In genomic region chr15:52503788-52504496, GRCh38 we compare ENCODE assay signal across 8 cellular contexts. TPM values are rescaled to one million over a fixed set of nuclear protein-coding genes. Genes with fewer than 3 reads are reported as not detected.
A peak's percentile ranks its signal among the peaks of the same experiment; 100 is the strongest.
DNase-seq lines count a peak whose midpoint lies in the region; ATAC-seq and TF ChIP-seq lines count a peak whose summit lies in the region.

No MANE protein-coding gene starts in this region.

- H3K27me3 ChIP-seq in naive thymus-derived CD4-positive, alpha-beta T cell (ENCODE audit: control insufficient read depth in 2 of 2, insufficient read depth in 2 of 2, low read length in 2 of 2): no peaks in the 10 kb centered on the region
- H3K27me3 ChIP-seq in left ventricle myocardium inferior (ENCODE audit: low read depth) (no peaks in the 10 kb centered on the region), Caco-2 (replicated peaks; ENCODE audit: control insufficient read depth, insufficient read depth, low read length) (no peaks in the 10 kb centered on the region)

- TF ChIP-seq CTCF in left ventricle myocardium inferior (IDR thresholded peaks at IDR 0.05; ENCODE audit: borderline replicate concordance): no peak
- TF ChIP-seq CTCF in Caco-2 (IDR thresholded peaks at IDR 0.05; ENCODE audit: insufficient read depth in 1 of 2, low read depth in 1 of 2, low read length in 1 of 2, severe bottlenecking in 1 of 2, unreplicated experiment in 1 of 2): no peak
- no peak for TF ChIP-seq CTCF in endothelial cell (IDR thresholded peaks at IDR 0.05; ENCODE audit: unreplicated experiment)

- H3K27ac ChIP-seq in naive thymus-derived CD4-positive, alpha-beta T cell (ENCODE audit: low read depth, low read length): no peak overlapping the region
- no peak overlapping the region for H3K27ac ChIP-seq in left ventricle myocardium inferior (replicated peaks)

- no TSS peak for BruUV-seq in Caco-2 (replicated peaks; lab: Mats Ljungman, UMichigan)

- H3K4me3 ChIP-seq in naive thymus-derived CD4-positive, alpha-beta T cell (ENCODE audit: low read length): no peak overlapping the region
- H3K4me3 ChIP-seq in left ventricle myocardium inferior (no peak overlapping the region), Caco-2 (ENCODE audit: low read depth, low read length) (no peak overlapping the region)

- ATAC-seq in GM18517 (IDR thresholded peaks at IDR 0.05; ENCODE audit: unreplicated experiment) (peak; percentile 85), HG02571 (IDR thresholded peaks at IDR 0.05; ENCODE audit: unreplicated experiment) (peak; percentile 53)
- ATAC-seq in naive thymus-derived CD4-positive, alpha-beta T cell: peak; percentile 63

- peak overlapping the region in 9 of 10 donors; percentile 16 to 79 (median 62) for H3K4me3 Mint-ChIP-seq in naive thymus-derived CD4-positive, alpha-beta T cell
- no peak overlapping the region for H3K4me3 Mint-ChIP-seq in Caco-2 (ENCODE audit: unreplicated experiment)
- H3K4me3 Mint-ChIP-seq in endothelial cell (ENCODE audit: unreplicated experiment): no peak overlapping the region

- peaks cover 0 to 4% (median 0%) of the 10 kb centered on the region in 5 donors for H3K36me3 Mint-ChIP-seq in naive thymus-derived CD4-positive, alpha-beta T cell
- H3K36me3 Mint-ChIP-seq in Caco-2 (ENCODE audit: insufficient read depth, unreplicated experiment) (no peaks in the 10 kb centered on the region), endothelial cell (ENCODE audit: low read depth, unreplicated experiment) (no peaks in the 10 kb centered on the region)

- H3K36me3 ChIP-seq in naive thymus-derived CD4-positive, alpha-beta T cell (ENCODE audit: control insufficient read depth in 2 of 3, insufficient read depth in 3 of 3, low read length in 3 of 3): no peaks in the 10 kb centered on the region
- H3K36me3 ChIP-seq in left ventricle myocardium inferior (no peaks in the 10 kb centered on the region), Caco-2 (ENCODE audit: control insufficient read depth, insufficient read depth, low read length) (no peaks in the 10 kb centered on the region)

- no peaks in the 10 kb centered on the region for H3K9me3 ChIP-seq in naive thymus-derived CD4-positive, alpha-beta T cell (ENCODE audit: control insufficient read depth in 2 of 3, low read length in 3 of 3)
- H3K9me3 ChIP-seq in left ventricle myocardium inferior (replicated peaks): no peaks in the 10 kb centered on the region
- no peaks in the 10 kb centered on the region for H3K9me3 ChIP-seq in Caco-2

- peak overlapping the region; percentile 3 to 70 (median 31) for H3K27ac Mint-ChIP-seq in naive thymus-derived CD4-positive, alpha-beta T cell
- H3K27ac Mint-ChIP-seq in Caco-2 (ENCODE audit: unreplicated experiment) (no peak overlapping the region), endothelial cell (ENCODE audit: unreplicated experiment) (no peak overlapping the region)

- intact Hi-C loops in naive thymus-derived CD4-positive, alpha-beta T cell (cut with micrococcal nuclease): loop anchor here in 1 of 2 donors (2.0 kb wide), 1 partner anchor 13 kb away; no protein-coding TSS in a partner anchor
- intact Hi-C loops in left ventricle myocardium inferior (cut with micrococcal nuclease): no loop called here
- intact Hi-C loops in Caco-2 (cut with micrococcal nuclease; ENCODE audit: unreplicated experiment): no loop called here

- POLR2A ChIA-PET in naive thymus-derived CD4-positive, alpha-beta T cell (lab: Charles Lee): interaction anchor here (0.6 to 0.7 kb wide), 2 partner anchors 71 to 172 kb away, joined by 3 to 5 read pairs; no protein-coding TSS in a partner anchor
- POLR2A ChIA-PET in Caco-2 (lab: Charles Lee): no interaction called here

- CTCF ChIA-PET in naive thymus-derived CD4-positive, alpha-beta T cell (lab: Charles Lee): no interaction called here
- CTCF ChIA-PET in Caco-2 (lab: Charles Lee): no interaction called here

- DNase-seq in RKO (ENCODE audit: low spot score) (peak; percentile 26), left ventricle myocardium inferior (no peak), Caco-2 (no peak), D341Med (ENCODE audit: low spot score) (no peak), endothelial cell (ENCODE audit: low spot score) (no peak)
- DNase-seq in naive thymus-derived CD4-positive, alpha-beta T cell: peak in 2 of 9 donors; percentile 11 to 15

- peaks cover 14 to 52% (median 31%) of the 10 kb centered on the region in 7 donors for H3K4me1 Mint-ChIP-seq in naive thymus-derived CD4-positive, alpha-beta T cell
- H3K4me1 Mint-ChIP-seq in Caco-2 (ENCODE audit: low read depth, unreplicated experiment) (no peaks in the 10 kb centered on the region), endothelial cell (ENCODE audit: unreplicated experiment) (no peaks in the 10 kb centered on the region)

- no peaks in the 10 kb centered on the region for H3K27me3 Mint-ChIP-seq in naive thymus-derived CD4-positive, alpha-beta T cell
- H3K27me3 Mint-ChIP-seq in Caco-2 (ENCODE audit: insufficient read depth, unreplicated experiment) (peaks cover 3% of the 10 kb centered on the region), endothelial cell (ENCODE audit: unreplicated experiment) (no peaks in the 10 kb centered on the region)

- no peaks in the 10 kb centered on the region for H3K9me3 Mint-ChIP-seq in naive thymus-derived CD4-positive, alpha-beta T cell
- no peaks in the 10 kb centered on the region for H3K9me3 Mint-ChIP-seq in Caco-2 (ENCODE audit: unreplicated experiment)
- H3K9me3 Mint-ChIP-seq in endothelial cell (ENCODE audit: unreplicated experiment): no peaks in the 10 kb centered on the region

- H3K4me1 ChIP-seq in naive thymus-derived CD4-positive, alpha-beta T cell (ENCODE audit: control insufficient read depth in 2 of 2, insufficient read depth in 2 of 2, low read length in 2 of 2): peaks cover 6 to 7% of the 10 kb centered on the region in 2 donors
- H3K4me1 ChIP-seq in left ventricle myocardium inferior (peaks cover 10% of the 10 kb centered on the region), Caco-2 (no peaks in the 10 kb centered on the region)

RNA-seq across cellular contexts. Expression of gene MYO5A, which starts 24.7 kb away (rescaled TPM):
- total RNA-seq in naive thymus-derived CD4-positive, alpha-beta T cell: 10 to 100 TPM; 19.8 to 39.6 (median 23.3) TPM
- 1 to 10 TPM; 4.2 to 5.7 TPM for polyA plus RNA-seq in naive thymus-derived CD4-positive, alpha-beta T cell
- total RNA-seq in left ventricle myocardium inferior (6.5 TPM), Caco-2 (2022) (8.2 and 9.9 TPM in 2 replicates), endothelial cell (ENCODE audit: unreplicated experiment) (9.1 TPM)

Comparison
In these comparisons a context has a peak if more than half of its experiments do, and no peak if none do; other contexts are left out.
1. H3K27ac Mint-ChIP-seq: peak in naive thymus-derived CD4-positive, alpha-beta T cell (9 of 9); none in Caco-2 (single experiment) and endothelial cell (single experiment).
2. H3K4me3 Mint-ChIP-seq: peak in naive thymus-derived CD4-positive, alpha-beta T cell (9 of 10); none in Caco-2 (single experiment) and endothelial cell (single experiment).
3. Peak in every context shown above with its lines, with median percentiles within 50 percentile points of each other: ATAC-seq.